Comparison of ENCODE assay signal across 1 cellular context in the genomic region with DNA sequence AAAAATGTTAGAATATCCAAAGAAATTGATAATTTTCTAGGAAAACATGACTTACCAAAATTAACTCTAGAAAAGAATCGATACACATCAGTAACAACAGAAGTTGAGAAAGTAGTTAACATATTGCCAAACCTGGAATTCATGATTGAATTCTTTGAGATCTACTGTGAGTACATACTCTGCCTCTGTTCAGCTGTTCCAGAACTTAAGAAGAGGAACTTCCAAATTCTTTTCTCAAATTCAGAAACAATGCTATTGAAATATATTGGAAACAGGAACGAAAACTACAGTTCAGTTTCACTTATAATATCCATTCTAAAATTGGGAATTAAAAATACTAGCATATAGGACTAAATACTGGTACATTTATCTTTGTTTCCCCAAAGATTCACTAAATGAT.
TF ChIP-seq lines count a peak whose summit lies in the region.

No MANE protein-coding gene starts in this region.

TF ChIP-seq in K562, 482 proteins besides CTCF, POLR2A, EP300 and RAD21:
- TF ChIP-seq, protein P1, sequence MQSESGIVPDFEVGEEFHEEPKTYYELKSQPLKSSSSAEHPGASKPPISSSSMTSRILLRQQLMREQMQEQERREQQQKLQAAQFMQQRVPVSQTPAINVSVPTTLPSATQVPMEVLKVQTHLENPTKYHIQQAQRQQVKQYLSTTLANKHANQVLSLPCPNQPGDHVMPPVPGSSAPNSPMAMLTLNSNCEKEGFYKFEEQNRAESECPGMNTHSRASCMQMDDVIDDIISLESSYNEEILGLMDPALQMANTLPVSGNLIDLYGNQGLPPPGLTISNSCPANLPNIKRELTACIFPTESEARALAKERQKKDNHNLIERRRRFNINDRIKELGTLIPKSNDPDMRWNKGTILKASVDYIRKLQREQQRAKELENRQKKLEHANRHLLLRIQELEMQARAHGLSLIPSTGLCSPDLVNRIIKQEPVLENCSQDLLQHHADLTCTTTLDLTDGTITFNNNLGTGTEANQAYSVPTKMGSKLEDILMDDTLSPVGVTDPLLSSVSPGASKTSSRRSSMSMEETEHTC (IDR thresholded peaks at IDR 0.05): no peak
- TF ChIP-seq REST (CRISPR knock-in tag; IDR thresholded peaks at IDR 0.05; ENCODE audit: low read depth) (no peak), ZNF695 (CRISPR knock-in tag; IDR thresholded peaks at IDR 0.05) (no peak), LARP7 (IDR thresholded peaks at IDR 0.05) (no peak), ZMIZ1 (IDR thresholded peaks at IDR 0.05; ENCODE audit: low read depth in 2 of 2, low read length in 2 of 2) (no peak), ZFP30 (CRISPR knock-in tag; IDR thresholded peaks at IDR 0.05; ENCODE audit: borderline replicate concordance) (no peak), ZNF140 (CRISPR knock-in tag; IDR thresholded peaks at IDR 0.05) (no peak), ZNF830 (CRISPR knock-in tag; IDR thresholded peaks at IDR 0.05) (no peak), ARNT (IDR thresholded peaks at IDR 0.05) (no peak), CHD1 (IDR thresholded peaks at IDR 0.05; ENCODE audit: low read length) (no peak), LEF1 (IDR thresholded peaks at IDR 0.05) (no peak), MBD1 (CRISPR knock-in tag; IDR thresholded peaks at IDR 0.05) (no peak), KLF1 (tag; IDR thresholded peaks at IDR 0.05) (no peak), RBM25 (IDR thresholded peaks at IDR 0.05; ENCODE audit: low read depth, low read length, severe bottlenecking) (no peak), CTCFL (IDR thresholded peaks at IDR 0.05; ENCODE audit: borderline replicate concordance, insufficient read depth, low read depth, low read length, poor library complexity, severe bottlenecking) (no peak), POLR2G (IDR thresholded peaks at IDR 0.05; ENCODE audit: low read depth, low read length) (no peak), BDP1 (IDR thresholded peaks at IDR 0.05; ENCODE audit: insufficient read depth, insufficient read length) (no peak)
- TF ChIP-seq, protein P2, sequence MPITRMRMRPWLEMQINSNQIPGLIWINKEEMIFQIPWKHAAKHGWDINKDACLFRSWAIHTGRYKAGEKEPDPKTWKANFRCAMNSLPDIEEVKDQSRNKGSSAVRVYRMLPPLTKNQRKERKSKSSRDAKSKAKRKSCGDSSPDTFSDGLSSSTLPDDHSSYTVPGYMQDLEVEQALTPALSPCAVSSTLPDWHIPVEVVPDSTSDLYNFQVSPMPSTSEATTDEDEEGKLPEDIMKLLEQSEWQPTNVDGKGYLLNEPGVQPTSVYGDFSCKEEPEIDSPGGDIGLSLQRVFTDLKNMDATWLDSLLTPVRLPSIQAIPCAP (CRISPR knock-in tag; IDR thresholded peaks at IDR 0.05; ENCODE audit: borderline replicate concordance): no peak
- TF ChIP-seq, protein P3, sequence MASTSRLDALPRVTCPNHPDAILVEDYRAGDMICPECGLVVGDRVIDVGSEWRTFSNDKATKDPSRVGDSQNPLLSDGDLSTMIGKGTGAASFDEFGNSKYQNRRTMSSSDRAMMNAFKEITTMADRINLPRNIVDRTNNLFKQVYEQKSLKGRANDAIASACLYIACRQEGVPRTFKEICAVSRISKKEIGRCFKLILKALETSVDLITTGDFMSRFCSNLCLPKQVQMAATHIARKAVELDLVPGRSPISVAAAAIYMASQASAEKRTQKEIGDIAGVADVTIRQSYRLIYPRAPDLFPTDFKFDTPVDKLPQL (IDR thresholded peaks at IDR 0.05; ENCODE audit: extremely low read depth, insufficient read length): no peak
